ENCODE assay signal across 8 cellular contexts in the genomic region with DNA sequence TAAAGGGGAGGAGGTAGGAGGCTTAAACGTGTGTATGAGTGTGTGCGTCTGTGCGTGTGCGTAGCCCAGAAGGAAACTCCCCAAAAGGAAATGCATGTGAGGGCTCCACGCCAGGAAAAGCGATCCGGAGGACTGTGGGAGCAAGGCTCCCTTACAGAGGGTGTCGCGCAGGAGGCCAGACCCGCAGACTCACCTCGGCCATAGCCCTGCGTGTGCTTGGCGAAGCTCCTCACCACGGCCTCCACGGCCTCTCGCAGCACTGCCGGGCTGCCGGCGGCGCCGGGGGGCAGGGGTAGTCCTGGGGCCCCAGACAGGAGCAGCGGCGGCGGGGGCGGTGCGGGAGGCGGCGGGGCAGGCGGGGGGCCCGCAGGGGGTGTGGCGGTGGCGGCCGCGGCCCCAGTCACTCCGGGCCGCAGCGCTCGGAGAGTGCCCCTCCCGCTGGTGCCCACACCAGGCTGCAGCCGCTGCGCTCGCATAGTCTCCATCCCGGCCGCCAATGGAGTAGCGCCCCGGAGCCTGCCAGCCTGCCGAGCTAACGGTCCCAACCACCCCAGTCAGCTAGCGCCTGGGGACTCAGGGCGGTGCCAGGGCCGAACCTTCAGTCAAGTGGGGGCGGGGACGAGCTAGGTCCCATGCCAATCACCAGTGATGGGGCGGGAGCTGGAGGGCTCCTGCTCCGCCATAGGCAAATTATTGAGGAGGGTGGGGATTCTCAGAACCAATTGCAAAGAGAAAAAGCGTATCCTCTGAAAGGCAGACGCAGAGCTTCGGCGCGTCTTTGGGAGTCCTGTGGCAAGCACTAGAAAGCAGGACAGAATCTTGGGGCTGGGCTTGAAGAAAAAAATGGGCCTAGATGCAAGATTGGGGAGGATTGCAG. TPM values are rescaled to one million over a fixed set of nuclear protein-coding genes. Genes with fewer than 3 reads are reported as not detected.
DNase-seq lines count a peak whose midpoint lies in the region; ATAC-seq and TF ChIP-seq lines count a peak whose summit lies in the region.

Gene LIX1L, minus strand, starts transcription at position 575 of the 877 bp plus-strand sequence. Its CDS starts 90 bp downstream, at position 485.

- no peak for TF ChIP-seq CTCF in GM13977 (IDR thresholded peaks at IDR 0.05; ENCODE audit: extremely low read depth, insufficient read depth, missing control alignments)
- no peak for TF ChIP-seq CTCF in left ventricle myocardium inferior (IDR thresholded peaks at IDR 0.05; ENCODE audit: borderline replicate concordance)
- TF ChIP-seq CTCF in progenitor cell of endocrine pancreas (IDR thresholded peaks at IDR 0.05; ENCODE audit: unreplicated experiment), result no peak

- H3K4me1 Mint-ChIP-seq in T-helper 1 cell treated with Interleukin-12 subunit alpha and Interleukin-12 subunit beta and Interleukin-4 antibody, amounts not matched to agents 30 μg/mL and 1 μg/mL, for 36 hours (ENCODE audit: low read depth), result peaks cover 56% of the 10 kb centered on the region
- peaks cover 39% of the 10 kb centered on the region for H3K4me1 Mint-ChIP-seq in progenitor cell of endocrine pancreas (ENCODE audit: low read depth)

- peak; percentile 97 for DNase-seq in GM13977 (ENCODE audit: low spot score)
- peak; percentile 97 for DNase-seq in NCI-H1694 (lab: John Stamatoyannopoulos, UW)
- peak; percentile 95 for DNase-seq in amniotic stem cell (lab: John Stamatoyannopoulos, UW)
- DNase-seq in left ventricle myocardium inferior, result peak; percentile 97
- peak; percentile 65 for DNase-seq in progenitor cell of endocrine pancreas (ENCODE audit: low spot score, unreplicated experiment)
- DNase-seq in ureter (ENCODE audit: low spot score), result peak; percentile 96

- peak within 1 kb of the TSS; percentile 92 for H3K27ac Mint-ChIP-seq in T-helper 1 cell treated with Interleukin-12 subunit alpha and Interleukin-12 subunit beta and Interleukin-4 antibody, amounts not matched to agents 30 μg/mL and 1 μg/mL, for 36 hours
- peak within 1 kb of the TSS; percentile 7 for H3K27ac Mint-ChIP-seq in progenitor cell of endocrine pancreas

- H3K4me3 Mint-ChIP-seq in T-helper 1 cell treated with Interleukin-12 subunit alpha and Interleukin-12 subunit beta and Interleukin-4 antibody, amounts not matched to agents 30 μg/mL and 1 μg/mL, for 36 hours, result peak within 1 kb of the TSS; percentile 96
- peak within 1 kb of the TSS; percentile 75 for H3K4me3 Mint-ChIP-seq in progenitor cell of endocrine pancreas (ENCODE audit: low read depth)

- in situ Hi-C loops in GM13977 (cut with MboI; ENCODE audit: low pct_unique_long_range_greater_than_20kb, low sequenced_read_pairs, unreplicated experiment), result no loop called here

- peaks cover 6% of the 10 kb centered on the region for H3K27me3 Mint-ChIP-seq in T-helper 1 cell treated with Interleukin-12 subunit alpha and Interleukin-12 subunit beta and Interleukin-4 antibody, amounts not matched to agents 30 μg/mL and 1 μg/mL, for 36 hours (ENCODE audit: low read depth)
- peaks cover 76% of the 10 kb centered on the region for H3K27me3 Mint-ChIP-seq in progenitor cell of endocrine pancreas

- no peaks in the 10 kb centered on the region for H3K9me3 ChIP-seq in left ventricle myocardium inferior (replicated peaks)

- no peaks in the 10 kb centered on the region for H3K9me3 Mint-ChIP-seq in T-helper 1 cell treated with Interleukin-12 subunit alpha and Interleukin-12 subunit beta and Interleukin-4 antibody, amounts not matched to agents 30 μg/mL and 1 μg/mL, for 36 hours
- H3K9me3 Mint-ChIP-seq in progenitor cell of endocrine pancreas (ENCODE audit: low read depth), result no peaks in the 10 kb centered on the region

- intact Hi-C loops in left ventricle myocardium inferior (cut with micrococcal nuclease), result no loop called here

- H3K27me3 ChIP-seq in left ventricle myocardium inferior (ENCODE audit: low read depth), result no peaks in the 10 kb centered on the region

- H3K4me3 ChIP-seq in left ventricle myocardium inferior, result peak within 1 kb of the TSS; percentile 80

- peak within 1 kb of the TSS; percentile 98 for H3K27ac ChIP-seq in left ventricle myocardium inferior (replicated peaks)

- H3K4me1 ChIP-seq in left ventricle myocardium inferior, result peaks cover 88% of the 10 kb centered on the region

- H3K36me3 Mint-ChIP-seq in T-helper 1 cell treated with Interleukin-12 subunit alpha and Interleukin-12 subunit beta and Interleukin-4 antibody, amounts not matched to agents 30 μg/mL and 1 μg/mL, for 36 hours (ENCODE audit: low read depth), result peaks cover 4% of the 10 kb centered on the region
- no peaks in the 10 kb centered on the region for H3K36me3 Mint-ChIP-seq in progenitor cell of endocrine pancreas (ENCODE audit: insufficient read depth)

- ATAC-seq in HG02884 (IDR thresholded peaks at IDR 0.05; ENCODE audit: unreplicated experiment), result peak; percentile 83

- H3K36me3 ChIP-seq in left ventricle myocardium inferior, result no peaks in the 10 kb centered on the region

RNA-seq across cellular contexts. Expression of gene LIX1L, which starts in this region (rescaled TPM):
- total RNA-seq in left ventricle myocardium inferior (23.0 TPM), progenitor cell of endocrine pancreas (4.2 and 4.5 TPM in 2 replicates), ureter (24.7 TPM)

Comparison
In these comparisons a context has a peak if more than half of its experiments do, and no peak if none do; other contexts are left out.
1. Peak in every context shown above with its lines: DNase-seq, ATAC-seq, H3K4me3 ChIP-seq and H3K27ac ChIP-seq.